In genomic region chr11:67427364-67427859, GRCh38 we compare ENCODE assay signal across 9 cellular contexts. TPM values are rescaled to one million over a fixed set of nuclear protein-coding genes. Genes with fewer than 3 reads are reported as not detected.
DNase-seq lines count a peak whose midpoint lies in the region; TF ChIP-seq lines count a peak whose summit lies in the region.
"Not testable (repeated sequence)": the region's sequence is repeated elsewhere in the genome, so short reads cannot be mapped to it uniquely, and the experiment has no call there.
"Had no signal": no experiment of that assay in that cellular context is flagged by ENCODE, and none has a peak within 500 bp of the region (broad histone marks: within the 10 kb centered on the region; RNA-seq: fewer than 3 reads in every experiment).

No MANE protein-coding gene starts in this region.

- H2AK5ac ChIP-seq in mesendoderm (ENCODE audit: low read length), result not testable (repeated sequence)

- H3K4me3 Mint-ChIP-seq in Calu3 (ENCODE audit: low read depth, unreplicated experiment), result peak overlapping the region; percentile 93
- H3K4me3 Mint-ChIP-seq in activated CD4-positive, alpha-beta memory T cell treated with anti-CD3 and anti-CD28 coated beads, Interleukin-2, amount 10 ng/mL, durations not matched to agents 7 days and 5 days, result peak overlapping the region; percentile 95

- H3K36me3 ChIP-seq in MG63, result peaks cover 26% of the 10 kb centered on the region
- not testable (repeated sequence) for H3K36me3 ChIP-seq in mammary epithelial cell (ENCODE audit: insufficient read depth, low read length); mesendoderm (ENCODE audit: control insufficient read depth, insufficient read depth, low read length); rectal smooth muscle tissue (ENCODE audit: control insufficient read depth, insufficient read depth, low read length)
- peaks cover 0 to 29% (median 6%) of the 10 kb centered on the region in 3 donors for H3K36me3 ChIP-seq in tibial nerve

- H3K36me3 Mint-ChIP-seq in Calu3 (ENCODE audit: insufficient read depth, unreplicated experiment), result peaks cover 42% of the 10 kb centered on the region
- peaks cover 12% of the 10 kb centered on the region for H3K36me3 Mint-ChIP-seq in activated CD4-positive, alpha-beta memory T cell treated with anti-CD3 and anti-CD28 coated beads, Interleukin-2, amount 10 ng/mL, durations not matched to agents 7 days and 5 days (ENCODE audit: low read depth)

- POLR2A ChIA-PET in activated CD4-positive, alpha-beta memory T cell treated with anti-CD3 and anti-CD28 coated beads, Interleukin-2, amount 10 ng/mL, durations not matched to agents 7 days and 5 days (lab: Charles Lee), result interaction anchor here (0.6 to 15.2 kb wide), 9 partner anchors 9 to 139 kb away, joined by 3 to 361 read pairs (median 19); partner anchors contain the start of genes PPP1CA, PTPRCAP, RAD9A and TBC1D10C

- peaks cover 24% of the 10 kb centered on the region for H3K79me2 ChIP-seq in mammary epithelial cell (ENCODE audit: insufficient read depth, low read length)
- not testable (repeated sequence) for H3K79me2 ChIP-seq in mesendoderm (ENCODE audit: control insufficient read depth, insufficient read depth, low read length)

- not testable (repeated sequence) for H2BK5ac ChIP-seq in mesendoderm (ENCODE audit: low read length)

- not testable (repeated sequence) for H3K4ac ChIP-seq in mesendoderm (ENCODE audit: low read depth, low read length)

- H3K27me3 ChIP-seq in MG63; mammary epithelial cell (ENCODE audit: insufficient read depth, low read length); mesendoderm (ENCODE audit: insufficient read depth, low read length, poor library complexity); rectal smooth muscle tissue (ENCODE audit: control insufficient read depth, insufficient read depth, low read length); tibial nerve: not testable (repeated sequence)

- H3K27me3 Mint-ChIP-seq in Calu3 (ENCODE audit: unreplicated experiment); activated CD4-positive, alpha-beta memory T cell treated with anti-CD3 and anti-CD28 coated beads, Interleukin-2, amount 10 ng/mL, durations not matched to agents 7 days and 5 days: not testable (repeated sequence)

- not testable (repeated sequence) for H3K18ac ChIP-seq in mesendoderm (ENCODE audit: low read length)

- CTCF ChIA-PET in Calu3 (lab: Charles Lee), result not testable (repeated sequence)
- CTCF ChIA-PET in activated CD4-positive, alpha-beta memory T cell treated with anti-CD3 and anti-CD28 coated beads, Interleukin-2, amount 10 ng/mL, durations not matched to agents 7 days and 5 days (lab: Charles Lee), result interaction anchor here (0.6 to 2.2 kb wide), 5 partner anchors 10 to 64 kb away, joined by 3 to 9 read pairs (median 9); partner anchors contain the start of genes PPP1CA, PTPRCAP and TBC1D10C
- CTCF ChIA-PET in mammary epithelial cell (lab: Charles Lee; ENCODE audit: low non-redundant PET), result interaction anchor here (0.6 kb wide), 1 partner anchor 1386 kb away, joined by 3 read pairs; no protein-coding TSS in a partner anchor

- not testable (repeated sequence) for H3K4me1 Mint-ChIP-seq in Calu3 (ENCODE audit: low read depth, unreplicated experiment)
- H3K4me1 Mint-ChIP-seq in activated CD4-positive, alpha-beta memory T cell treated with anti-CD3 and anti-CD28 coated beads, Interleukin-2, amount 10 ng/mL, durations not matched to agents 7 days and 5 days, result peaks cover 58% of the 10 kb centered on the region

- H3K9me3 ChIP-seq in MG63; mammary epithelial cell (replicated peaks; ENCODE audit: insufficient read depth, low read length); tibial nerve: not testable (repeated sequence)

- TF ChIP-seq CTCF in Calu3 (IDR thresholded peaks at IDR 0.05; ENCODE audit: unreplicated experiment); mammary epithelial cell (conservative IDR thresholded peaks at IDR 0.05 in 1 of 2, IDR thresholded peaks at IDR 0.05 in 1 of 2; ENCODE audit: extremely low read depth in 1 of 2, insufficient read depth in 1 of 2, low read depth in 1 of 2, low read length in 2 of 2); fibroblast of villous mesenchyme (IDR thresholded peaks at IDR 0.05; ENCODE audit: insufficient read depth, low read depth, low read length); tibial nerve (IDR thresholded peaks at IDR 0.05): not testable (repeated sequence)

- H2BK15ac ChIP-seq in mesendoderm (replicated peaks; ENCODE audit: low read depth), result not testable (repeated sequence)

- peak overlapping the region; percentile 88 for H3K4me3 ChIP-seq in MG63
- H3K4me3 ChIP-seq in mammary epithelial cell (replicated peaks in 1 of 3; ENCODE audit: insufficient read depth in 1 of 3, low read depth in 2 of 3, low read length in 3 of 3), result peak overlapping the region; percentile 62 to 72 (median 71)
- H3K4me3 ChIP-seq in fibroblast of villous mesenchyme (ENCODE audit: low read depth, low read length), result peak overlapping the region; percentile 75
- H3K4me3 ChIP-seq in mesendoderm (ENCODE audit: low read length), result not testable (repeated sequence)
- peak overlapping the region; percentile 76 for H3K4me3 ChIP-seq in rectal smooth muscle tissue (ENCODE audit: low read length)
- H3K4me3 ChIP-seq in tibial nerve, result peak overlapping the region; percentile 78 to 100 (median 87)

- DNase-seq in Calu3; MG63; activated CD4-positive, alpha-beta memory T cell treated with anti-CD3 and anti-CD28 coated beads, Interleukin-2, amount 10 ng/mL, durations not matched to agents 7 days and 5 days; mammary epithelial cell; fibroblast of villous mesenchyme (ENCODE audit: low read depth); mesendoderm; tibial nerve (ENCODE audit: low spot score in 2 of 2): not testable (repeated sequence)

- not testable (repeated sequence) for H3K9me3 Mint-ChIP-seq in Calu3 (ENCODE audit: low read depth, unreplicated experiment); activated CD4-positive, alpha-beta memory T cell treated with anti-CD3 and anti-CD28 coated beads, Interleukin-2, amount 10 ng/mL, durations not matched to agents 7 days and 5 days

- dilution Hi-C loops in mammary epithelial cell (cut with HindIII; ENCODE audit: low sequenced_read_pairs), result not testable (repeated sequence)

- H4K8ac ChIP-seq in mesendoderm (ENCODE audit: low read depth, low read length), result peak overlapping the region; percentile 67

- H4K5ac ChIP-seq in mesendoderm (ENCODE audit: low read length), result not testable (repeated sequence)

- not testable (repeated sequence) for TF ChIP-seq EP300 in tibial nerve (IDR thresholded peaks at IDR 0.05)

- H3K4me2 ChIP-seq in mammary epithelial cell (ENCODE audit: insufficient read depth, low read depth, low read length), result peak overlapping the region; percentile 83
- not testable (repeated sequence) for H3K4me2 ChIP-seq in mesendoderm (ENCODE audit: low read length)

- H4K20me1 ChIP-seq in mammary epithelial cell (ENCODE audit: insufficient read depth, low read length), result not testable (repeated sequence)

- peak overlapping the region; percentile 58 for H3K27ac ChIP-seq in mammary epithelial cell (ENCODE audit: insufficient read depth, low read depth, low read length)
- not testable (repeated sequence) for H3K27ac ChIP-seq in mesendoderm (ENCODE audit: low read depth, low read length)
- peak overlapping the region; percentile 88 for H3K27ac ChIP-seq in rectal smooth muscle tissue (ENCODE audit: low read depth, low read length)
- peak overlapping the region; percentile 83 to 98 (median 93) for H3K27ac ChIP-seq in tibial nerve

- not testable (repeated sequence) for H2BK120ac ChIP-seq in mesendoderm (ENCODE audit: low read depth, low read length)

- H2AFZ ChIP-seq in mammary epithelial cell (ENCODE audit: low read depth, low read length), result peak overlapping the region; percentile 97

- not testable (repeated sequence) for H3K79me1 ChIP-seq in mesendoderm (ENCODE audit: low read length)

- not testable (repeated sequence) for BruUV-seq in Calu3 (replicated peaks; lab: Mats Ljungman, UMichigan); mammary epithelial cell (replicated peaks; lab: Mats Ljungman, UMichigan)

- not testable (repeated sequence) for H3K27ac Mint-ChIP-seq in Calu3 (ENCODE audit: unreplicated experiment)
- H3K27ac Mint-ChIP-seq in activated CD4-positive, alpha-beta memory T cell treated with anti-CD3 and anti-CD28 coated beads, Interleukin-2, amount 10 ng/mL, durations not matched to agents 7 days and 5 days, result peak overlapping the region; percentile 94

- not testable (repeated sequence) for H3K23ac ChIP-seq in mesendoderm (ENCODE audit: low read length)

- H3K9ac ChIP-seq in mammary epithelial cell (ENCODE audit: insufficient read depth, low read length), result peak overlapping the region; percentile 18
- H3K9ac ChIP-seq in mesendoderm (ENCODE audit: low read length); rectal smooth muscle tissue (ENCODE audit: low read length): not testable (repeated sequence)

- H3K56ac ChIP-seq in mesendoderm (ENCODE audit: low read length), result peak overlapping the region; percentile 88

- TF ChIP-seq POLR2A in tibial nerve (IDR thresholded peaks at IDR 0.05), result not testable (repeated sequence)

- H3K4me1 ChIP-seq in mammary epithelial cell (ENCODE audit: insufficient read depth, low read length) (peaks cover 21% of the 10 kb centered on the region), tibial nerve (peaks cover 0 to 26% (median 10%) of the 10 kb centered on the region in 4 donors)
- not testable (repeated sequence) for H3K4me1 ChIP-seq in mesendoderm (ENCODE audit: control insufficient read depth, low read depth, low read length); rectal smooth muscle tissue (ENCODE audit: control insufficient read depth, insufficient read depth, low read length)

- 68% methylated on average over 17 of the region's 19 CpGs for WGBS in mammary epithelial cell (ENCODE audit: low coverage, missing lambda C conversion rate)
- WGBS in mesendoderm (ENCODE audit: extremely low coverage, insufficient coverage, low lambda C conversion rate), result no CpG with 5 or more reads among the region's 19 CpGs
- 85 to 90% methylated on average over 19 of the region's 19 CpGs for WGBS in tibial nerve, 2 donors

- intact Hi-C loops in Calu3 (cut with micrococcal nuclease; ENCODE audit: unreplicated experiment), result loop anchor here (10.0 kb wide), 1 partner anchor 77 kb away; the partner anchor contains the start of genes CDK2AP2 and PITPNM1
- intact Hi-C loops in mammary epithelial cell (cut with micrococcal nuclease), result not testable (repeated sequence)

- in situ Hi-C loops in mammary epithelial cell (cut with MboI; ENCODE audit: low sequenced_read_pairs in 2 of 2), result not testable (repeated sequence)

RNA-seq across cellular contexts. Expression of gene RPS6KB2, which starts 0.9 kb away (rescaled TPM):
- total RNA-seq in Calu3 (2022) (44.3 and 47.5 TPM in 2 replicates), mammary epithelial cell (10 to 100 TPM; 35.7 to 62.3 TPM), fibroblast of villous mesenchyme (42.3 and 47.0 TPM in 2 replicates), tibial nerve (10 to 100 TPM; 36.9 to 69.3 (median 47.1) TPM)
- 77.9 and 121 TPM in 2 replicates for total RNA-seq in MG63 (2014; rRNA removed; shearing (Covaris generic); ENCODE audit: low replicate concordance)
- total RNA-seq in activated CD4-positive, alpha-beta memory T cell treated with anti-CD3 and anti-CD28 coated beads, Interleukin-2, amount 10 ng/mL, durations not matched to agents 7 days and 5 days, result 10 to 100 TPM; 56.9 to 57.1 TPM
- polyA plus RNA-seq in mammary epithelial cell, result 58.7 TPM
- 76.8 TPM for polyA minus RNA-seq in mammary epithelial cell
- polyA plus RNA-seq in mesendoderm (2013, experiment 1 of 2), result 26.5 TPM
- polyA plus RNA-seq in mesendoderm (2013, experiment 2 of 2), result 27.8 TPM

RNA-seq across cellular contexts. Expression of gene PTPRCAP, which starts 10.1 kb away (rescaled TPM):
- total RNA-seq in Calu3 (2022) (0.51 and 1.3 TPM in 2 replicates), mammary epithelial cell (1 to 10 TPM in 1 of 2 donors, not detected in 1; 1.2 TPM), fibroblast of villous mesenchyme (0.32 TPM in 1 of 2 replicates, not detected in the other), tibial nerve (10 to 100 TPM in 3 of 4 donors, 1 to 10 TPM in 1; 6.9 to 18.0 (median 12.8) TPM)
- total RNA-seq in MG63 (2014; rRNA removed; shearing (Covaris generic); ENCODE audit: low replicate concordance), result not detected in 2 replicates
- total RNA-seq in activated CD4-positive, alpha-beta memory T cell treated with anti-CD3 and anti-CD28 coated beads, Interleukin-2, amount 10 ng/mL, durations not matched to agents 7 days and 5 days, result 100 to 1,000 TPM; 398 to 401 TPM
- 0.18 TPM for polyA plus RNA-seq in mammary epithelial cell
- polyA minus RNA-seq in mammary epithelial cell, result 0.93 TPM
- 0.74 TPM for polyA plus RNA-seq in mesendoderm (2013, experiment 1 of 2)
- 1.1 TPM for polyA plus RNA-seq in mesendoderm (2013, experiment 2 of 2)

RNA-seq across cellular contexts. Expression of gene CARNS1, which starts 11.9 kb away (rescaled TPM):
- total RNA-seq in Calu3 (2022), result 0.10 TPM in 1 of 2 replicates, not detected in the other
- not detected in 2 replicates for total RNA-seq in MG63 (2014; rRNA removed; shearing (Covaris generic); ENCODE audit: low replicate concordance)
- 1 to 10 TPM in 1 of 2 experiments, under 1 TPM in 1; 0.76 to 1.1 TPM for total RNA-seq in activated CD4-positive, alpha-beta memory T cell treated with anti-CD3 and anti-CD28 coated beads, Interleukin-2, amount 10 ng/mL, durations not matched to agents 7 days and 5 days
- total RNA-seq in mammary epithelial cell, result under 1 TPM; 0.12 to 0.33 TPM
- 0.03 TPM for polyA plus RNA-seq in mammary epithelial cell
- polyA minus RNA-seq in mammary epithelial cell, result not detected
- not detected in 2 replicates for total RNA-seq in fibroblast of villous mesenchyme
- 0.14 TPM for polyA plus RNA-seq in mesendoderm (2013, experiment 1 of 2)
- 0.18 TPM for polyA plus RNA-seq in mesendoderm (2013, experiment 2 of 2)
- total RNA-seq in tibial nerve, result 1 to 10 TPM; 1.8 to 5.9 (median 4.3) TPM

RNA-seq across cellular contexts. Expression of gene CORO1B, which starts 15.9 kb away (rescaled TPM):
- total RNA-seq in Calu3 (2022) (103 and 116 TPM in 2 replicates), mammary epithelial cell (10 to 100 TPM; 62.8 to 74.4 TPM), fibroblast of villous mesenchyme (85.5 and 102 TPM in 2 replicates), tibial nerve (10 to 100 TPM; 60.9 to 95.1 (median 77.1) TPM)
- 58.3 and 96.9 TPM in 2 replicates for total RNA-seq in MG63 (2014; rRNA removed; shearing (Covaris generic); ENCODE audit: low replicate concordance)
- 100 to 1,000 TPM; 192 to 196 TPM for total RNA-seq in activated CD4-positive, alpha-beta memory T cell treated with anti-CD3 and anti-CD28 coated beads, Interleukin-2, amount 10 ng/mL, durations not matched to agents 7 days and 5 days
- 77.3 TPM for polyA plus RNA-seq in mammary epithelial cell
- polyA minus RNA-seq in mammary epithelial cell, result 50.2 TPM
- polyA plus RNA-seq in mesendoderm (2013, experiment 1 of 2), result 44.3 TPM
- polyA plus RNA-seq in mesendoderm (2013, experiment 2 of 2), result 48.8 TPM

RNA-seq across cellular contexts. Expression of gene TBC1D10C, which starts 23.5 kb away (rescaled TPM):
- total RNA-seq in Calu3 (2022) (not detected in 2 replicates), mammary epithelial cell (under 1 TPM in 1 of 2 donors, not detected in 1; 0.17 TPM), fibroblast of villous mesenchyme (not detected in 2 replicates), tibial nerve (1 to 10 TPM; 1.5 to 4.5 (median 2.2) TPM)
- total RNA-seq in MG63 (2014; rRNA removed; shearing (Covaris generic); ENCODE audit: low replicate concordance), result not detected in 2 replicates
- total RNA-seq in activated CD4-positive, alpha-beta memory T cell treated with anti-CD3 and anti-CD28 coated beads, Interleukin-2, amount 10 ng/mL, durations not matched to agents 7 days and 5 days, result 100 to 1,000 TPM; 285 to 310 TPM
- polyA plus RNA-seq in mammary epithelial cell, result not detected
- polyA minus RNA-seq in mammary epithelial cell, result not detected
- polyA plus RNA-seq in mesendoderm (2013, experiment 1 of 2), result 0.39 TPM
- polyA plus RNA-seq in mesendoderm (2013, experiment 2 of 2), result 0.41 TPM
- total RNA-seq: pulmonary artery endothelial cell had no signal

Comparison
In these comparisons a context has a peak if more than half of its experiments do, and no peak if none do; other contexts are left out.
1. RNA of gene PTPRCAP, which starts 10.1 kb away (total RNA-seq): 398 to 401 TPM in activated CD4-positive, alpha-beta memory T cell treated with anti-CD3 and anti-CD28 coated beads, Interleukin-2, amount 10 ng/mL, durations not matched to agents 7 days and 5 days; 6.9 to 18.0 TPM in tibial nerve, 0.51 to 1.3 TPM in Calu3, 1.2 TPM in mammary epithelial cell, not detected in MG63 and 0.32 TPM in fibroblast of villous mesenchyme; every median in the first group is over 10 times any median in the second.